ENCODE assay signal across 8 cellular contexts in the genomic region with DNA sequence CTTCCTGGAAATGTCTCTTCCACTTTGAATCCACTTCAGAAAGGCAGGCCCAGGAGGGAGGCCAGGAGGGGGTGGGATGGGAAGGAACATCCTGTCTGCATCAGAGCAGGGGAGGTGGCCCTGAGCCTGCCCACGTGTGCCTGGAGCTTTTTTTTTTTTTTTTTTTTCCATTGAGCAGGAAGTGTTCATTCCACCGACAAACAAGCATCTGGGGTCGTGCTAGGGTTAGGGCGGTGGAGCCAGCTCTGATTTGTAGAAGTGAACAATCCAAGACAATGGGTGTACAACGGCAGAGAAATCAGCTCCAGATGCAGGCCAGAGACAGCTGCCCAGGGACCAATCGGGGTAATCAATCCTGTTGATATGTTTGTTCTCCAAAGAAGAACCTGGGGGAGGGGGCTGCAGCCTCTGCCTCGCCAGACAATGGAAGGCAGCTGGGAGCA.
A peak's percentile ranks its signal among the peaks of the same experiment; 100 is the strongest.
DNase-seq lines count a peak whose midpoint lies in the region; FAIRE-seq and TF ChIP-seq lines count a peak whose summit lies in the region.

No MANE protein-coding gene starts in this region.

- dilution Hi-C loops in endothelial cell of umbilical vein (cut with MboI; ENCODE audit: extremely low pct_ligation_motif_present, low sequenced_read_pairs): no loop called here

- H3K9ac ChIP-seq in endothelial cell of umbilical vein (replicated peaks; ENCODE audit: extremely low read depth, insufficient read depth, low read length): no peak overlapping the region

- no peaks in the 10 kb centered on the region for H3K9me3 Mint-ChIP-seq in neural crest cell

- H3K27me3 Mint-ChIP-seq in neural crest cell (ENCODE audit: low read depth): no peaks in the 10 kb centered on the region

- peak overlapping the region; percentile 28 for H2AFZ ChIP-seq in endothelial cell of umbilical vein (ENCODE audit: low read depth, low read length)

- H3K79me2 ChIP-seq in endothelial cell of umbilical vein (ENCODE audit: control insufficient read depth, insufficient read depth, low read length): peaks cover 30% of the 10 kb centered on the region

- no peaks in the 10 kb centered on the region for H3K36me3 ChIP-seq in endothelial cell of umbilical vein (ENCODE audit: control insufficient read depth in 2 of 2, extremely low read depth in 1 of 2, insufficient read depth in 2 of 2, low read length in 2 of 2)

- no TSS peak for BruUV-seq in endothelial cell of umbilical vein (replicated peaks; lab: Mats Ljungman, UMichigan)

- peak overlapping the region; percentile 62 for H3K4me3 Mint-ChIP-seq in neural crest cell

- no peak for TF ChIP-seq CTCF in endothelial cell of umbilical vein (IDR thresholded peaks at IDR 0.05; ENCODE audit: extremely low read depth in 1 of 2, insufficient read depth in 1 of 2, low read depth in 1 of 2, low read length in 2 of 2)
- TF ChIP-seq CTCF in neural crest cell (conservative IDR thresholded peaks at IDR 0.05): no peak
- no peak for TF ChIP-seq CTCF in GM10266 (IDR thresholded peaks at IDR 0.05; ENCODE audit: control insufficient read depth, insufficient read depth, low read depth, missing control alignments)

- no peak for TF ChIP-seq POLR2A in endothelial cell of umbilical vein (IDR thresholded peaks at IDR 0.05; ENCODE audit: low read depth, low read length)

- H3K36me3 Mint-ChIP-seq in neural crest cell (ENCODE audit: low read depth): peaks cover 4% of the 10 kb centered on the region

- peak overlapping the region; percentile 40 for H3K4me2 ChIP-seq in endothelial cell of umbilical vein (ENCODE audit: insufficient read depth, low read length)

- no peaks in the 10 kb centered on the region for H3K27me3 ChIP-seq in endothelial cell of umbilical vein (ENCODE audit: control insufficient read depth in 2 of 2, insufficient read depth in 2 of 2, low read length in 2 of 2)

- DNase-seq in EH (ENCODE audit: low read depth): peak; percentile 90
- peak; percentile 89 for DNase-seq in NCI-H2171 treated with DMSO at 0.1 percent for 48 hours (lab: John Stamatoyannopoulos, UW)
- DNase-seq in endothelial cell of umbilical vein (ENCODE audit: low read depth, low spot score): peak; percentile 86
- DNase-seq in neural crest cell (ENCODE audit: low read depth, low spot score): no peak
- no peak for DNase-seq in inferior parietal cortex (ENCODE audit: extremely low spot score)
- no peak for DNase-seq in NCI-H1092 treated with DMSO at 0.1 percent for 48 hours (lab: John Stamatoyannopoulos, UW)
- no peak for DNase-seq in GM10266 (ENCODE audit: extremely low spot score)
- no peak for DNase-seq in SKM-1 (lab: John Stamatoyannopoulos, UW; ENCODE audit: unreplicated experiment)

- peak overlapping the region; percentile 37 for H3K27ac Mint-ChIP-seq in neural crest cell (ENCODE audit: unreplicated experiment)

- no peaks in the 10 kb centered on the region for H3K9me3 ChIP-seq in endothelial cell of umbilical vein (replicated peaks; ENCODE audit: control insufficient read depth, insufficient read depth, low read length)

- POLR2A ChIA-PET in endothelial cell of umbilical vein (lab: Charles Lee): interaction anchor here (0.6 to 1.3 kb wide), 8 partner anchors 11 to 176 kb away, joined by 3 to 10 read pairs (median 4); a partner anchor contains a TSS

- CTCF ChIA-PET in endothelial cell of umbilical vein (lab: Charles Lee): interaction anchor here (0.6 to 4.1 kb wide), 19 partner anchors 12 to 419 kb away, joined by 3 to 41 read pairs (median 5); a partner anchor contains a TSS

- H3K4me1 Mint-ChIP-seq in neural crest cell: peaks cover 72% of the 10 kb centered on the region

- no peaks in the 10 kb centered on the region for H4K20me1 ChIP-seq in endothelial cell of umbilical vein (replicated peaks; ENCODE audit: control insufficient read depth, extremely low read depth, insufficient read depth, low read length)

- H3K4me3 ChIP-seq in endothelial cell of umbilical vein (replicated peaks in 1 of 3; ENCODE audit: insufficient read depth in 1 of 3, low read depth in 1 of 3, low read length in 3 of 3): no peak overlapping the region

- intact Hi-C loops in endothelial cell of umbilical vein (cut with micrococcal nuclease): loop anchor here (1.0 kb wide), 1 partner anchor 22 kb away; no protein-coding TSS in a partner anchor

- no peaks in the 10 kb centered on the region for H3K9me1 ChIP-seq in endothelial cell of umbilical vein (replicated peaks; ENCODE audit: control insufficient read depth, extremely low read depth, insufficient read depth, low read length)

- H3K4me1 ChIP-seq in endothelial cell of umbilical vein (ENCODE audit: control insufficient read depth, extremely low read depth, insufficient read depth, low read length): peaks cover 14% of the 10 kb centered on the region

- peak overlapping the region; percentile 59 for H3K27ac ChIP-seq in endothelial cell of umbilical vein (ENCODE audit: insufficient read depth, low read depth, low read length)

- peak; percentile 97 for FAIRE-seq in endothelial cell of umbilical vein (lab: Jason Lieb, UNC)

TF ChIP-seq in endothelial cell of umbilical vein, 7 proteins besides CTCF, POLR2A, EP300 and RAD21:
- TF ChIP-seq, protein P1, sequence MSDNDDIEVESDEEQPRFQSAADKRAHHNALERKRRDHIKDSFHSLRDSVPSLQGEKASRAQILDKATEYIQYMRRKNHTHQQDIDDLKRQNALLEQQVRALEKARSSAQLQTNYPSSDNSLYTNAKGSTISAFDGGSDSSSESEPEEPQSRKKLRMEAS (IDR thresholded peaks at IDR 0.05; ENCODE audit: insufficient read depth, insufficient read length): peak; percentile 66
- TF ChIP-seq GATA2 (IDR thresholded peaks at IDR 0.05; ENCODE audit: insufficient read depth, insufficient read length, low read depth, low read length): no peak

Comparison
In these comparisons a context has a peak if more than half of its experiments do, and no peak if none do; other contexts are left out.
1. DNase-seq: peak in EH (single experiment), NCI-H2171 treated with DMSO at 0.1 percent for 48 hours (single experiment) and endothelial cell of umbilical vein (single experiment); none in neural crest cell (single experiment), inferior parietal cortex (single experiment), NCI-H1092 treated with DMSO at 0.1 percent for 48 hours (single experiment), GM10266 (single experiment) and SKM-1 (single experiment).